Comparison of ENCODE assay signal across 17 cellular contexts in the genomic region with DNA sequence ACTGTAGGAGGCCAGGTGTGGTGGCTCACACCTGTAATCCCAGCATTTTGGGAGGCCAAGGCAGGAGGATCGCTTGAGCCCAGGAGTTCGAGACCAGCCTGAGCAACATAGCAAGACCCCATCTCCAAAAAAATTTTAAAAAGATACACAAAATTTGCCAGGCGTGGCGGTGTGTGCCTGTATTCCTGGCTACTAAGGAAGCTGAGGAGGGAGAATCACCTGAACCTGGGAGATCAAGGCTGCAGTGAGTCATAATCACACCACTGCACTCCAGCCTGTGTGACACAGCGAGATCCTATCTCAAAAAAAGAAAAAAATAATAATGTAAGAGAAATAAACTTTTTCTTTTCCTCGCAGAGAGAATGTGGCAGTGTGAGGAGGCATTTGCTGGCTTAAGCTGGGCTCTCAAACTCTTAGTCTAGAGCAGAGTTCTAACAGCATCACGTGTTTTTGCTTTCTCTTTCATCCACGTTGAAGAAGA. TPM values are rescaled to one million over a fixed set of nuclear protein-coding genes. Genes with fewer than 3 reads are reported as not detected.
A peak's percentile ranks its signal among the peaks of the same experiment; 100 is the strongest.
DNase-seq lines count a peak whose midpoint lies in the region; ATAC-seq, FAIRE-seq and TF ChIP-seq lines count a peak whose summit lies in the region.
"Had no signal": no experiment of that assay in that cellular context is flagged by ENCODE, and none has a peak within 500 bp of the region (broad histone marks: within the 10 kb centered on the region; RNA-seq: fewer than 3 reads in every experiment).

No MANE protein-coding gene starts in this region.

- no peaks in the 10 kb centered on the region for H4K20me1 ChIP-seq in GM12878 (ENCODE audit: control insufficient read depth, insufficient read depth)

- H3K27me3 Mint-ChIP-seq in activated CD4-positive, alpha-beta T cell treated with anti-CD3 and anti-CD28 coated beads, Interleukin-2, amount 10 ng/mL, durations not matched to agents 24 days and 14 days, result no peaks in the 10 kb centered on the region
- no peaks in the 10 kb centered on the region for H3K27me3 Mint-ChIP-seq in stimulated activated memory B cell treated with anti-CD40 and anti-IgM and Interleukin-4, amounts not matched to agents 10 μg/mL and 1 μg/mL and 100 μg/mL, for 72 hours

- peaks cover 48% of the 10 kb centered on the region for H3K4me1 ChIP-seq in GM12878 (ENCODE audit: control insufficient read depth, insufficient read depth, low read length)

- SMC1A ChIA-PET in GM12878 (lab: Charles Lee; ENCODE audit: uncharacterized antibody, unreplicated experiment), result interaction anchor here (1.3 kb wide), 2 partner anchors 33 to 66 kb away, joined by 3 to 4 read pairs; no protein-coding TSS in a partner anchor

- FAIRE-seq in GM12878 (lab: Jason Lieb, UNC), result no peak

- BruUV-seq in GM12878 (replicated peaks; lab: Mats Ljungman, UMichigan), result no TSS peak

- H3K36me3 ChIP-seq in GM12878 (ENCODE audit: control insufficient read depth in 2 of 2, insufficient read depth in 2 of 2, low read length in 1 of 2), result no peaks in the 10 kb centered on the region
- H3K36me3 ChIP-seq: upper lobe of right lung had no signal

- no peak overlapping the region for H3K9ac ChIP-seq in GM12878 (ENCODE audit: control insufficient read depth, insufficient read depth, low read length)

- H3K36me3 Mint-ChIP-seq in activated CD4-positive, alpha-beta T cell treated with anti-CD3 and anti-CD28 coated beads, Interleukin-2, amount 10 ng/mL, durations not matched to agents 24 days and 14 days (ENCODE audit: low read depth), result peaks cover 6% of the 10 kb centered on the region
- peaks cover 4% of the 10 kb centered on the region for H3K36me3 Mint-ChIP-seq in stimulated activated memory B cell treated with anti-CD40 and anti-IgM and Interleukin-4, amounts not matched to agents 10 μg/mL and 1 μg/mL and 100 μg/mL, for 72 hours

- RAD21 ChIA-PET in GM12878 (lab: Charles Lee; ENCODE audit: unreplicated experiment), result interaction anchor here (3.3 kb wide), 1 partner anchor 65 kb away, joined by 15 read pairs; a partner anchor contains a TSS

- in situ Hi-C loops in GM12878 (cut with MboI), result no loop called here

- peak overlapping the region; percentile 83; the same call in 1 of the 2 replicates for H3K27ac ChIP-seq in GM12878 (ENCODE audit: control insufficient read depth, insufficient read depth)
- H3K27ac ChIP-seq in coronary artery, result no peak overlapping the region
- H3K27ac ChIP-seq: HL-60, upper lobe of right lung had no signal

- no peaks in the 10 kb centered on the region for H3K9me3 ChIP-seq in GM12878 (replicated peaks; ENCODE audit: control insufficient read depth, insufficient read depth, low read length)
- H3K9me3 ChIP-seq: upper lobe of right lung had no signal

- peaks cover 4% of the 10 kb centered on the region for H3K9me3 Mint-ChIP-seq in activated CD4-positive, alpha-beta T cell treated with anti-CD3 and anti-CD28 coated beads, Interleukin-2, amount 10 ng/mL, durations not matched to agents 24 days and 14 days
- peaks cover 2% of the 10 kb centered on the region for H3K9me3 Mint-ChIP-seq in stimulated activated memory B cell treated with anti-CD40 and anti-IgM and Interleukin-4, amounts not matched to agents 10 μg/mL and 1 μg/mL and 100 μg/mL, for 72 hours
- H3K9me3 Mint-ChIP-seq: neural crest cell had no signal

- no peak overlapping the region for H2AFZ ChIP-seq in GM12878 (ENCODE audit: control insufficient read depth, low read depth, low read length)

- H3K4me3 ChIP-seq in GM12878 (no peak overlapping the region), coronary artery (no peak overlapping the region)
- H3K4me3 ChIP-seq: upper lobe of right lung had no signal

- CTCF ChIA-PET in GM12878 (lab: Yijun Ruan, JAX), result interaction anchor here (0.6 kb wide), 1 partner anchor 255 kb away, joined by 3 read pairs; no protein-coding TSS in a partner anchor

- H3K4me3 Mint-ChIP-seq in activated CD4-positive, alpha-beta T cell treated with anti-CD3 and anti-CD28 coated beads, Interleukin-2, amount 10 ng/mL, durations not matched to agents 24 days and 14 days, result peak overlapping the region; percentile 37
- H3K4me3 Mint-ChIP-seq in stimulated activated memory B cell treated with anti-CD40 and anti-IgM and Interleukin-4, amounts not matched to agents 10 μg/mL and 1 μg/mL and 100 μg/mL, for 72 hours, result no peak overlapping the region
- H3K4me3 Mint-ChIP-seq: neural crest cell had no signal

- intact Hi-C loops in activated CD4-positive, alpha-beta T cell treated with anti-CD3 and anti-CD28 coated beads, Interleukin-2, amount 10 ng/mL, durations not matched to agents 24 days and 14 days (cut with micrococcal nuclease), result no loop called here
- intact Hi-C loops in GM12878 (cut with micrococcal nuclease; ENCODE audit: unreplicated experiment), result loop anchor here (5.0 kb wide), 1 partner anchor 50 kb away; no protein-coding TSS in a partner anchor

- H3K4me1 Mint-ChIP-seq in activated CD4-positive, alpha-beta T cell treated with anti-CD3 and anti-CD28 coated beads, Interleukin-2, amount 10 ng/mL, durations not matched to agents 24 days and 14 days, result peaks cover 75% of the 10 kb centered on the region
- H3K4me1 Mint-ChIP-seq in stimulated activated memory B cell treated with anti-CD40 and anti-IgM and Interleukin-4, amounts not matched to agents 10 μg/mL and 1 μg/mL and 100 μg/mL, for 72 hours, result peaks cover 81% of the 10 kb centered on the region

- no peak for TF ChIP-seq CTCF in GM12878 (IDR thresholded peaks at IDR 0.05 in 2 of 3, conservative IDR thresholded peaks at IDR 0.05 in 1 of 3; ENCODE audit: control insufficient read depth in 2 of 3, extremely low read depth in 1 of 3, insufficient read depth in 1 of 3, low read depth in 3 of 3, low read length in 3 of 3)
- no peak for TF ChIP-seq CTCF in coronary artery (IDR thresholded peaks at IDR 0.05)

- TF ChIP-seq POLR2A in GM12878 (IDR thresholded peaks at IDR 0.05; ENCODE audit: low read depth, low read length), result no peak

- 85% methylated on average over 8 of the region's 8 CpGs for WGBS in GM12878 (ENCODE audit: insufficient coverage, insufficient replicate concordance, low lambda C conversion rate, missing lambda C conversion rate)

- no peak for ATAC-seq in GM12878
- ATAC-seq in stimulated activated memory B cell treated with anti-CD40 and anti-IgM and Interleukin-4, amounts not matched to agents 10 μg/mL and 1 μg/mL and 100 μg/mL, for 72 hours, result no peak
- ATAC-seq: upper lobe of right lung had no signal

- H3K4me2 ChIP-seq in GM12878 (ENCODE audit: control insufficient read depth, insufficient read depth), result no peak overlapping the region; the same call in 1 of the 2 replicates

- no peak for TF ChIP-seq RAD21 in GM12878 (IDR thresholded peaks at IDR 0.05; ENCODE audit: insufficient read depth, low read depth, low read length)

- H3K79me2 ChIP-seq in GM12878 (ENCODE audit: control insufficient read depth, insufficient read depth, low read length), result no peaks in the 10 kb centered on the region

- H3K27me3 ChIP-seq in GM12878 (replicated peaks in 1 of 2; ENCODE audit: control insufficient read depth in 2 of 2, insufficient read depth in 2 of 2, low read length in 1 of 2), result no peaks in the 10 kb centered on the region
- H3K27me3 ChIP-seq: upper lobe of right lung had no signal

- H3K27ac Mint-ChIP-seq in activated CD4-positive, alpha-beta T cell treated with anti-CD3 and anti-CD28 coated beads, Interleukin-2, amount 10 ng/mL, durations not matched to agents 24 days and 14 days, result peak overlapping the region; percentile 96
- peak overlapping the region; percentile 75 for H3K27ac Mint-ChIP-seq in stimulated activated memory B cell treated with anti-CD40 and anti-IgM and Interleukin-4, amounts not matched to agents 10 μg/mL and 1 μg/mL and 100 μg/mL, for 72 hours

- no peak for TF ChIP-seq EP300 in GM12878 (IDR thresholded peaks at IDR 0.05; ENCODE audit: borderline replicate concordance in 1 of 2, control insufficient read depth in 1 of 2, low read depth in 2 of 2, low read length in 2 of 2)

- POLR2A ChIA-PET in GM12878 (lab: Charles Lee), result interaction anchor here (1.2 kb wide), 1 partner anchor 125 kb away, joined by 3 read pairs; no protein-coding TSS in a partner anchor

- peak; percentile 75 for DNase-seq in activated CD4-positive, alpha-beta T cell treated with anti-CD3 and anti-CD28 coated beads, Interleukin-2, amount 10 ng/mL, durations not matched to agents 24 days and 14 days
- no peak for DNase-seq in activated CD4-positive, alpha-beta T cell treated with anti-CD3 and anti-CD28 coated beads for 1 hour
- DNase-seq in T-helper 22 cell (ENCODE audit: low read depth) (peak; percentile 66), GM12878 (ENCODE audit: low read depth, low spot score) (no peak), NOMO-1 treated with DMSO at 0.1 percent for 48 hours (lab: John Stamatoyannopoulos, UW; ENCODE audit: unreplicated experiment) (no peak), coronary artery (ENCODE audit: low spot score) (no peak), epidermal melanocyte (ENCODE audit: insufficient read length, low spot score) (no peak)
- DNase-seq: DMS 273 treated with DMSO at 0.1 percent for 48 hours, kidney glomerular epithelial cell, upper lobe of right lung had no signal

RNA-seq across cellular contexts. Expression of a gene that starts 21.1 kb away (rescaled TPM):
- not detected in 2 replicates for total RNA-seq in activated CD4-positive, alpha-beta T cell treated with anti-CD3 and anti-CD28 coated beads, Interleukin-2, amount 10 ng/mL, durations not matched to agents 24 days and 14 days
- not detected in 2 replicates for total RNA-seq in GM12878 (2013; cell fraction: nucleolus; rRNA removed)
- total RNA-seq in GM12878 (2014; rRNA removed) (not detected in 2 replicates), GM12878 (2014; rRNA removed; fragmentation: Illumina TruSeq; extraction: Trizol) (not detected in 2 replicates), GM12878 (2021) (not detected in 2 replicates)
- polyA plus RNA-seq in GM12878 (2011; ENCODE audit: low read depth), result not detected
- polyA plus RNA-seq in GM12878 (2011; rRNA removed) (0.05 TPM in 1 of 2 replicates, not detected in the other), GM12878 (2014; fragmentation: Illumina TruSeq; extraction: Trizol) (not detected in 2 replicates), GM12878 (2014; fragmentation: Nextera tagmentation; extraction: Ambion mirVana) (not detected), GM12878 (2014; rRNA removed) (not detected in 2 replicates), GM12878 (2016; fragmentation: Nextera tagmentation; extraction: Ambion mirVana) (not detected)
- polyA plus RNA-seq in GM12878 (2011; cell fraction: cytosol; rRNA removed), result not detected in 2 replicates
- not detected in 2 replicates for polyA plus RNA-seq in GM12878 (2011; cell fraction: nucleus; rRNA removed)
- polyA plus RNA-seq in GM12878 (2012), result not detected in 2 replicates
- polyA minus RNA-seq in GM12878 (2011; rRNA and poly(A)+ RNA removed), result not detected in 2 replicates
- polyA minus RNA-seq in GM12878 (2011; cell fraction: cytosol; rRNA and poly(A)+ RNA removed), result not detected in 2 replicates
- polyA minus RNA-seq in GM12878 (2011; cell fraction: nucleus; rRNA and poly(A)+ RNA removed), result not detected in 2 replicates
- total RNA-seq: A172, MCF 10A, neural crest cell, RPMI7951, upper lobe of right lung had no signal
- polyA plus RNA-seq: adipose tissue had no signal

RNA-seq across cellular contexts. Expression of a gene that starts 41.4 kb away (rescaled TPM):
- total RNA-seq in activated CD4-positive, alpha-beta T cell treated with anti-CD3 and anti-CD28 coated beads, Interleukin-2, amount 10 ng/mL, durations not matched to agents 24 days and 14 days, result 2.2 and 2.8 TPM in 2 replicates
- 33.1 and 34.6 TPM in 2 replicates for total RNA-seq in GM12878 (2013; cell fraction: nucleolus; rRNA removed)
- total RNA-seq in GM12878 (2014; rRNA removed) (36.9 and 48.1 TPM in 2 replicates), GM12878 (2014; rRNA removed; fragmentation: Illumina TruSeq; extraction: Trizol) (7.5 and 14.4 TPM in 2 replicates), GM12878 (2021) (44.1 and 48.8 TPM in 2 replicates)
- 7.4 TPM for polyA plus RNA-seq in GM12878 (2011; ENCODE audit: low read depth)
- polyA plus RNA-seq in GM12878 (2011; rRNA removed) (6.1 and 24.3 TPM in 2 replicates), GM12878 (2014; fragmentation: Illumina TruSeq; extraction: Trizol) (3.3 and 12.4 TPM in 2 replicates), GM12878 (2014; fragmentation: Nextera tagmentation; extraction: Ambion mirVana) (under 1 TPM; 0.26 to 0.84 TPM), GM12878 (2014; rRNA removed) (28.3 and 37.6 TPM in 2 replicates), GM12878 (2016; fragmentation: Nextera tagmentation; extraction: Ambion mirVana) (10 to 100 TPM; 35.7 to 53.9 TPM)
- polyA plus RNA-seq in GM12878 (2011; cell fraction: cytosol; rRNA removed), result 22.8 and 24.7 TPM in 2 replicates
- polyA plus RNA-seq in GM12878 (2011; cell fraction: nucleus; rRNA removed), result 64.4 and 68.8 TPM in 2 replicates
- polyA plus RNA-seq in GM12878 (2012), result 20.0 and 27.4 TPM in 2 replicates
- 21.7 and 34.3 TPM in 2 replicates for polyA minus RNA-seq in GM12878 (2011; rRNA and poly(A)+ RNA removed)
- 35.6 and 45.4 TPM in 2 replicates for polyA minus RNA-seq in GM12878 (2011; cell fraction: cytosol; rRNA and poly(A)+ RNA removed)
- 41.6 and 85.2 TPM in 2 replicates for polyA minus RNA-seq in GM12878 (2011; cell fraction: nucleus; rRNA and poly(A)+ RNA removed)

RNA-seq across cellular contexts. Expression of a gene that starts 52.9 kb away (rescaled TPM):
- total RNA-seq in activated CD4-positive, alpha-beta T cell treated with anti-CD3 and anti-CD28 coated beads, Interleukin-2, amount 10 ng/mL, durations not matched to agents 24 days and 14 days, result 273 and 286 TPM in 2 replicates
- 52.2 and 59.7 TPM in 2 replicates for total RNA-seq in GM12878 (2013; cell fraction: nucleolus; rRNA removed)
- total RNA-seq in GM12878 (2014; rRNA removed) (87.9 and 98.5 TPM in 2 replicates), GM12878 (2014; rRNA removed; fragmentation: Illumina TruSeq; extraction: Trizol) (81.3 and 93.1 TPM in 2 replicates), GM12878 (2021) (94.7 and 106 TPM in 2 replicates)
- polyA plus RNA-seq in GM12878 (2011; ENCODE audit: low read depth), result 80.1 TPM
- polyA plus RNA-seq in GM12878 (2011; rRNA removed) (46.4 and 82.4 TPM in 2 replicates), GM12878 (2014; fragmentation: Illumina TruSeq; extraction: Trizol) (117 and 159 TPM in 2 replicates), GM12878 (2014; fragmentation: Nextera tagmentation; extraction: Ambion mirVana) (10 to 100 TPM; 30.0 to 50.9 TPM), GM12878 (2014; rRNA removed) (63.2 and 73.1 TPM in 2 replicates), GM12878 (2016; fragmentation: Nextera tagmentation; extraction: Ambion mirVana) (100 to 1,000 TPM; 105 to 118 TPM)
- polyA plus RNA-seq in GM12878 (2011; cell fraction: cytosol; rRNA removed), result 211 and 223 TPM in 2 replicates
- 94.1 and 97.6 TPM in 2 replicates for polyA plus RNA-seq in GM12878 (2011; cell fraction: nucleus; rRNA removed)
- polyA plus RNA-seq in GM12878 (2012), result 141 and 168 TPM in 2 replicates
- 128 and 219 TPM in 2 replicates for polyA minus RNA-seq in GM12878 (2011; rRNA and poly(A)+ RNA removed)
- polyA minus RNA-seq in GM12878 (2011; cell fraction: cytosol; rRNA and poly(A)+ RNA removed), result 99.8 and 105 TPM in 2 replicates
- polyA minus RNA-seq in GM12878 (2011; cell fraction: nucleus; rRNA and poly(A)+ RNA removed), result 31.8 and 51.6 TPM in 2 replicates

Comparison
In these comparisons a context has a peak if more than half of its experiments do, and no peak if none do; other contexts are left out.
1. DNase-seq: peak in activated CD4-positive, alpha-beta T cell treated with anti-CD3 and anti-CD28 coated beads, Interleukin-2, amount 10 ng/mL, durations not matched to agents 24 days and 14 days (single experiment) and T-helper 22 cell (single experiment); none in activated CD4-positive, alpha-beta T cell treated with anti-CD3 and anti-CD28 coated beads for 1 hour (single experiment), GM12878 (single experiment), NOMO-1 treated with DMSO at 0.1 percent for 48 hours (single experiment), coronary artery (single experiment) and epidermal melanocyte (single experiment).